In genomic region chr6:109455161-109455501, GRCh38 we compare ENCODE assay signal across 8 cellular contexts. TPM values are rescaled to one million over a fixed set of nuclear protein-coding genes. Genes with fewer than 3 reads are reported as not detected.
A peak's percentile ranks its signal among the peaks of the same experiment; 100 is the strongest.
DNase-seq lines count a peak whose midpoint lies in the region; ATAC-seq and TF ChIP-seq lines count a peak whose summit lies in the region.

No MANE protein-coding gene starts in this region.

- H3K9me3 ChIP-seq in Caco-2 (no peaks in the 10 kb centered on the region), HUES48 (ENCODE audit: control insufficient read depth, insufficient read depth, low read length) (no peaks in the 10 kb centered on the region), prostate gland (no peaks in the 10 kb centered on the region)

- WGBS in prostate gland: under 1% methylated on average over 20 of the region's 20 CpGs

- H3K9me3 Mint-ChIP-seq in Caco-2 (ENCODE audit: unreplicated experiment): no peaks in the 10 kb centered on the region
- no peaks in the 10 kb centered on the region for H3K9me3 Mint-ChIP-seq in activated CD4-positive, alpha-beta memory T cell treated with anti-CD3 and anti-CD28 coated beads, Interleukin-2, amount 10 ng/mL, durations not matched to agents 7 days and 5 days

- peak overlapping the region; percentile 99 for H3K4me3 Mint-ChIP-seq in Caco-2 (ENCODE audit: unreplicated experiment)
- H3K4me3 Mint-ChIP-seq in activated CD4-positive, alpha-beta memory T cell treated with anti-CD3 and anti-CD28 coated beads, Interleukin-2, amount 10 ng/mL, durations not matched to agents 7 days and 5 days: peak overlapping the region; percentile 97

- DNase-seq in Caco-2 (peak in 1 of 2 experiments; percentile 29), fibroblast of the aortic adventitia (ENCODE audit: low read depth) (no peak), prostate gland (ENCODE audit: low spot score) (no peak), NCI-H526 treated with DMSO at 0.1 percent for 48 hours (lab: John Stamatoyannopoulos, UW) (no peak), OCI-M1 (lab: John Stamatoyannopoulos, UW) (no peak)
- peak; percentile 65 for DNase-seq in activated CD4-positive, alpha-beta memory T cell treated with anti-CD3 and anti-CD28 coated beads, Interleukin-2, amount 10 ng/mL, durations not matched to agents 7 days and 5 days

- BruUV-seq in Caco-2 (replicated peaks; lab: Mats Ljungman, UMichigan): no TSS peak

- H3K9ac ChIP-seq in HUES48 (ENCODE audit: low read depth, low read length): peak overlapping the region; percentile 60

- CTCF ChIA-PET in Caco-2 (lab: Charles Lee): interaction anchor here (0.7 to 1.4 kb wide), 2 partner anchors 13 to 247 kb away, joined by 3 to 10 read pairs; no protein-coding TSS in a partner anchor
- CTCF ChIA-PET in activated CD4-positive, alpha-beta memory T cell treated with anti-CD3 and anti-CD28 coated beads, Interleukin-2, amount 10 ng/mL, durations not matched to agents 7 days and 5 days (lab: Charles Lee): interaction anchor here (0.7 to 6.6 kb wide), 8 partner anchors 13 to 585 kb away, joined by 3 to 36 read pairs (median 7); partner anchors contain the start of genes CD164, PPIL6 and SMPD2

- POLR2A ChIA-PET in Caco-2 (lab: Charles Lee): no interaction called here
- POLR2A ChIA-PET in activated CD4-positive, alpha-beta memory T cell treated with anti-CD3 and anti-CD28 coated beads, Interleukin-2, amount 10 ng/mL, durations not matched to agents 7 days and 5 days (lab: Charles Lee): interaction anchor here (0.7 to 13.3 kb wide), 11 partner anchors 12 to 360 kb away, joined by 3 to 243 read pairs (median 14); partner anchors contain the start of genes AK9, CD164, CEP57L1 and FIG4

- no peaks in the 10 kb centered on the region for H3K36me3 Mint-ChIP-seq in Caco-2 (ENCODE audit: insufficient read depth, unreplicated experiment)
- H3K36me3 Mint-ChIP-seq in activated CD4-positive, alpha-beta memory T cell treated with anti-CD3 and anti-CD28 coated beads, Interleukin-2, amount 10 ng/mL, durations not matched to agents 7 days and 5 days (ENCODE audit: low read depth): peaks cover 37% of the 10 kb centered on the region

- peak overlapping the region; percentile 76 for H3K27ac Mint-ChIP-seq in Caco-2 (ENCODE audit: unreplicated experiment)
- H3K27ac Mint-ChIP-seq in activated CD4-positive, alpha-beta memory T cell treated with anti-CD3 and anti-CD28 coated beads, Interleukin-2, amount 10 ng/mL, durations not matched to agents 7 days and 5 days: peak overlapping the region; percentile 98

- H3K27ac ChIP-seq in HUES48 (ENCODE audit: low read depth, low read length) (peak overlapping the region; percentile 76), prostate gland (peak overlapping the region; percentile 49 to 69)

- ATAC-seq in GM21367 (IDR thresholded peaks at IDR 0.05; ENCODE audit: unreplicated experiment): peak; percentile 14

- H3K27me3 ChIP-seq in Caco-2 (replicated peaks; ENCODE audit: control insufficient read depth, insufficient read depth, low read length): no peaks in the 10 kb centered on the region
- no peaks in the 10 kb centered on the region for H3K27me3 ChIP-seq in HUES48 (ENCODE audit: control insufficient read depth, insufficient read depth, low read length)
- H3K27me3 ChIP-seq in prostate gland (replicated peaks; ENCODE audit: insufficient read depth): no peaks in the 10 kb centered on the region

- TF ChIP-seq CTCF in Caco-2 (IDR thresholded peaks at IDR 0.05; ENCODE audit: insufficient read depth in 1 of 2, low read depth in 1 of 2, low read length in 1 of 2, severe bottlenecking in 1 of 2, unreplicated experiment in 1 of 2) (no peak), fibroblast of the aortic adventitia (IDR thresholded peaks at IDR 0.05; ENCODE audit: insufficient read depth, low read length) (no peak), prostate gland (IDR thresholded peaks at IDR 0.05) (no peak)

- no peaks in the 10 kb centered on the region for H3K4me1 Mint-ChIP-seq in Caco-2 (ENCODE audit: low read depth, unreplicated experiment)
- H3K4me1 Mint-ChIP-seq in activated CD4-positive, alpha-beta memory T cell treated with anti-CD3 and anti-CD28 coated beads, Interleukin-2, amount 10 ng/mL, durations not matched to agents 7 days and 5 days: peaks cover 81% of the 10 kb centered on the region

- intact Hi-C loops in Caco-2 (cut with micrococcal nuclease; ENCODE audit: unreplicated experiment): loop anchor here (2.0 kb wide), 1 partner anchor 14 kb away; the partner anchor contains the start of genes PPIL6 and SMPD2
- intact Hi-C loops in prostate gland (cut with DNase I): no loop called here

- no peak for TF ChIP-seq POLR2A in prostate gland (IDR thresholded peaks at IDR 0.05)

- H3K27me3 Mint-ChIP-seq in Caco-2 (ENCODE audit: insufficient read depth, unreplicated experiment): no peaks in the 10 kb centered on the region
- H3K27me3 Mint-ChIP-seq in activated CD4-positive, alpha-beta memory T cell treated with anti-CD3 and anti-CD28 coated beads, Interleukin-2, amount 10 ng/mL, durations not matched to agents 7 days and 5 days: no peaks in the 10 kb centered on the region

- H3K36me3 ChIP-seq in Caco-2 (ENCODE audit: control insufficient read depth, insufficient read depth, low read length): no peaks in the 10 kb centered on the region
- H3K36me3 ChIP-seq in HUES48 (ENCODE audit: control insufficient read depth, insufficient read depth, low read length): peaks cover 30% of the 10 kb centered on the region
- H3K36me3 ChIP-seq in prostate gland: no peaks in the 10 kb centered on the region

- H3K4me3 ChIP-seq in Caco-2 (ENCODE audit: low read depth, low read length) (peak overlapping the region; percentile 84), HUES48 (ENCODE audit: low read depth, low read length) (peak overlapping the region; percentile 94), fibroblast of the aortic adventitia (ENCODE audit: low read depth, low read length) (peak overlapping the region; percentile 88), prostate gland (peak overlapping the region; percentile 64 to 65)

- H3K4me1 ChIP-seq in Caco-2 (peaks cover 13% of the 10 kb centered on the region), HUES48 (ENCODE audit: control insufficient read depth, insufficient read depth, low read length) (peaks cover 26% of the 10 kb centered on the region), prostate gland (replicated peaks) (no peaks in the 10 kb centered on the region)

RNA-seq across cellular contexts. Expression of gene MICAL1, which starts 0.4 kb away (rescaled TPM):
- 11.7 and 11.8 TPM in 2 replicates for total RNA-seq in Caco-2 (2022)
- total RNA-seq in activated CD4-positive, alpha-beta memory T cell treated with anti-CD3 and anti-CD28 coated beads, Interleukin-2, amount 10 ng/mL, durations not matched to agents 7 days and 5 days: 100 to 1,000 TPM; 125 to 128 TPM
- 21.7 and 48.1 TPM in 2 replicates for total RNA-seq in fibroblast of the aortic adventitia (ENCODE audit: low replicate concordance)
- 10 to 100 TPM; 13.9 to 55.4 TPM for total RNA-seq in prostate gland

RNA-seq across cellular contexts. Expression of gene SMPD2, which starts 14.6 kb away (rescaled TPM):
- total RNA-seq in Caco-2 (2022) (12.3 and 12.8 TPM in 2 replicates), fibroblast of the aortic adventitia (ENCODE audit: low replicate concordance) (7.5 and 14.6 TPM in 2 replicates), prostate gland (10 to 100 TPM; 10.2 to 24.2 TPM)
- total RNA-seq in activated CD4-positive, alpha-beta memory T cell treated with anti-CD3 and anti-CD28 coated beads, Interleukin-2, amount 10 ng/mL, durations not matched to agents 7 days and 5 days: 10 to 100 TPM; 15.9 to 16.9 TPM

RNA-seq across cellular contexts. Expression of gene PPIL6, which starts 14.7 kb away (rescaled TPM):
- 0.30 TPM in 1 of 2 replicates, not detected in the other for total RNA-seq in Caco-2 (2022)
- total RNA-seq in activated CD4-positive, alpha-beta memory T cell treated with anti-CD3 and anti-CD28 coated beads, Interleukin-2, amount 10 ng/mL, durations not matched to agents 7 days and 5 days: not detected
- 0.65 and 5.8 TPM in 2 replicates for total RNA-seq in fibroblast of the aortic adventitia (ENCODE audit: low replicate concordance)
- 1 to 10 TPM; 4.2 to 6.0 TPM for total RNA-seq in prostate gland

RNA-seq across cellular contexts. Expression of gene ZBTB24, which starts 27.9 kb away (rescaled TPM):
- total RNA-seq in Caco-2 (2022): 9.2 and 10.3 TPM in 2 replicates
- total RNA-seq in activated CD4-positive, alpha-beta memory T cell treated with anti-CD3 and anti-CD28 coated beads, Interleukin-2, amount 10 ng/mL, durations not matched to agents 7 days and 5 days: 10 to 100 TPM; 16.5 to 17.5 TPM
- total RNA-seq in fibroblast of the aortic adventitia (ENCODE audit: low replicate concordance): 4.3 and 9.8 TPM in 2 replicates
- total RNA-seq in prostate gland: 10 to 100 TPM in 1 of 2 donors, 1 to 10 TPM in 1; 8.2 to 12.8 TPM
